8 cellular contexts compared by ENCODE assay signal in the genomic region with DNA sequence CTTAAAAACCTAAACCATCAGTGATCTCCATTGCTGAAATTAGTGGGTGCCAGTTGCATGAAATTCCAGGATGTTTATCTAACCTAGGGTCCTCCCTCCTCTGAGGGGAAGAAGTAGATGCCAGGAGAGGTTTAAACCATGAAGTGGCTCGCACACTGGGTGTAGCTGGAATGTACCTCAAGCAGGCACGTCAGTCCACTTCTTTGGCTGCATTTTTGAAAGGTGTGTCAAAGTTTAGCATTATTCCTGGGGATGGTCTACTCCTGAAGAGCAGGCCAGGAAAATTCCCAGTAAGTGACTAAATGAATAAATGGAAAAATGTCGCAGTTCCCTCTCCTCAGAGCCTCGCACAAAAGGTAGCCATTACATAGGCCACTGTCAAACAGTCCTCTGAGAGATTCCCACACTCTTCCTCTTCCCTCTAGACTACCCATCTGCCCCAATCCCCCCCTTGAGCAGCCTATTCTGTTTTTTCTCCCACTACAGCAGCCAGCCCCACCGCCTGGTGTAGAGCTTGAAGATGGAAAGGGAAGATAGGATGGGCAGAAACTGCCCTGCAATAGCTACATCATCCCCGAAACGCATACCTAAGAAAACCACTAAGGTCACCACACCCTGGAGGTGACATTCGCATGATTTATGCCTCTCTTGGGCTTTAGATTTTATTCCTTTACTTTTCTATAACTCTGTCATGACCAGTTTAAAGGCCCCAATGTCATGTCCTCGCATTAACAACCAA. TPM values are rescaled to one million over a fixed set of nuclear protein-coding genes. Genes with fewer than 3 reads are reported as not detected.
DNase-seq lines count a peak whose midpoint lies in the region; FAIRE-seq and TF ChIP-seq lines count a peak whose summit lies in the region.

No MANE protein-coding gene starts in this region.

- no peak overlapping the region for H3K27ac ChIP-seq in DOHH2 (ENCODE audit: low read depth, low read length)
- peak overlapping the region in 44 of 59 donors; percentile 41 to 94 (median 83) for H3K27ac ChIP-seq in dorsolateral prefrontal cortex

- DNase-seq in NCI-H226 (peak; percentile 99), dorsolateral prefrontal cortex (no peak), pons (ENCODE audit: low spot score) (no peak), GM19239 (ENCODE audit: insufficient read length, low spot score) (no peak), AG08396 (ENCODE audit: low spot score) (no peak)
- DNase-seq in stimulated activated CD4-positive, alpha-beta T cell treated with anti-CD3 and anti-CD28 coated beads, Interleukin-4, amount 100 ng/mL, for 24 hours: no peak

- H3K4me3 ChIP-seq in DOHH2 (ENCODE audit: low read length) (peak overlapping the region; percentile 92), dorsolateral prefrontal cortex (peak overlapping the region in 52 of 59 donors; percentile 58 to 99 (median 93)), neuron (ENCODE audit: low read length) (peak overlapping the region; percentile 64)

- H3K79me2 ChIP-seq in DOHH2 (ENCODE audit: control insufficient read depth, low read length): peaks cover 42% of the 10 kb centered on the region

- intact Hi-C loops in dorsolateral prefrontal cortex (cut with DNase I): loop anchor here in 1 of 2 donors (5.0 kb wide), 1 partner anchor 39 kb away; no protein-coding TSS in a partner anchor

- H3F3A ChIP-seq in DOHH2 (ENCODE audit: control insufficient read depth, insufficient read depth): no peaks in the 10 kb centered on the region

- H3K4me2 ChIP-seq in DOHH2 (ENCODE audit: low read length): peak overlapping the region; percentile 57

- peaks cover 19% of the 10 kb centered on the region; the same call in 1 of the 2 replicates for H4K20me1 ChIP-seq in DOHH2 (ENCODE audit: control insufficient read depth, insufficient read depth, low read depth, low read length)

- peaks cover 8% of the 10 kb centered on the region; the same call in 1 of the 2 replicates for H3K27me3 ChIP-seq in DOHH2 (ENCODE audit: control insufficient read depth, low read length)
- no peaks in the 10 kb centered on the region for H3K27me3 ChIP-seq in dorsolateral prefrontal cortex
- no peaks in the 10 kb centered on the region for H3K27me3 ChIP-seq in neuron (ENCODE audit: insufficient read depth, low read length)

- FAIRE-seq in GM19239 (lab: Jason Lieb, UNC): no peak

- TF ChIP-seq CTCF in DOHH2 (IDR thresholded peaks at IDR 0.05; ENCODE audit: low read depth, low read length, poor library complexity, severe bottlenecking): no peak
- TF ChIP-seq CTCF in dorsolateral prefrontal cortex (IDR thresholded peaks at IDR 0.05 in 54 of 56, conservative IDR thresholded peaks at IDR 0.05 in 2 of 56; ENCODE audit: low read depth in 1 of 56, partially characterized antibody in 56 of 56): no peak

- H3K9me2 ChIP-seq in DOHH2 (replicated peaks; ENCODE audit: control insufficient read depth, low read length): no peaks in the 10 kb centered on the region

- no peaks in the 10 kb centered on the region for H3K9me3 ChIP-seq in DOHH2 (ENCODE audit: control insufficient read depth, insufficient read depth, low read length)
- H3K9me3 ChIP-seq in neuron (ENCODE audit: low read length): no peaks in the 10 kb centered on the region

- no peaks in the 10 kb centered on the region; the same call in 1 of the 2 replicates for H3K36me3 ChIP-seq in DOHH2 (ENCODE audit: control insufficient read depth, low read length)
- no peaks in the 10 kb centered on the region for H3K36me3 ChIP-seq in neuron (ENCODE audit: insufficient read depth, low read length)

- H2AFZ ChIP-seq in neuron (ENCODE audit: low read depth, low read length): peak overlapping the region; percentile 78

- peaks cover 32% of the 10 kb centered on the region for H3K4me1 ChIP-seq in DOHH2 (ENCODE audit: control insufficient read depth, low read length)
- H3K4me1 ChIP-seq in neuron (ENCODE audit: insufficient read depth, low read length): peaks cover 21% of the 10 kb centered on the region

RNA-seq across cellular contexts. Expression of gene TMOD3, which starts 0.7 kb away (rescaled TPM):
- total RNA-seq in dorsolateral prefrontal cortex: 10 to 100 TPM; 13.9 to 34.3 (median 21.4) TPM
